10 cellular contexts compared by ENCODE assay signal in the genomic region with DNA sequence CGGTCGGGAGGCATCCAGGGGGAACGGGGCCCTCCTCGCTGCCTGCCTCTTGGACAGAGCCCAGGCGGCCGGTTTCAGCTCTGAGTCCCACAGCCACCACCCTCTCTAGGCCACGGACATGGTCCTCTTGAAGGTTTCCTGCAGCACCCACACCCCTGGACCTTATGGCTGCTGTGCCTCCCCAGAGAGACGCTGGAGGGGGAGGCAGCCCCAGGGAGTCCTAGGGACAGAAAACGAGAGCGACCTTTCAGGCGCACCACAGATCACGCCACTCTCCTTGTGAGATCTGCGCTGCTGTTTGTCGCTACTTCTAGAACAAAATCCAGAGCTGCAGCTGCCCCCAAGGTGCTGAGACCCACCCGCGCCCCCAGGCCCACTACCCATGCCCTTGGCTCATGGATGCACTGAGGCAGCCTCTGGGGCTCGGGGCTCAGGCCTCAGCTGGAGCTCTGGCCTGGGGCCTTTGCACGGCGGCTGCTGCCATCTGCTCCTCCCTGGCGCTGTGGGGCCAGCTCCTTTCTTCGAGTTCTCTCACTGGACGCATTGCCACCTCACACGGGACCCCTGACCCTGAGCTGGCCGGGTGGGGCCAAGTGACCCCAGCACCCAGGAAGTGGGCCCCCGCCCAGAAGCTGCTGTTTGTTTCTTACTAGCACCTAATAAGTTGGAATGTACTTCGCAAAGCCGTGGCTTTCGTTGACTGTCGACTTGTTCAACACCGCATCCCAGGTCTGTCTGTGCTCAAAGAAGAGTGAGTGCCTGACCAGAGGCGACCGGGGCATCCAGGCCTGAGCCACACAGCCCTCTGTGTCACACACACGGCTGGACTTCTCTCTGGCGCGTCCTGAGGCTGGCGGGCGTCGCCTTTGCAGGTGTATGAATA.
DNase-seq lines count a peak whose midpoint lies in the region; ATAC-seq, FAIRE-seq and TF ChIP-seq lines count a peak whose summit lies in the region.
"Had no signal": no experiment of that assay in that cellular context is flagged by ENCODE, and none has a peak within 500 bp of the region (broad histone marks: within the 10 kb centered on the region; RNA-seq: fewer than 3 reads in every experiment).

No MANE protein-coding gene starts in this region.

- CTCF ChIA-PET in activated CD8-positive, alpha-beta memory T cell treated with anti-CD3 and anti-CD28 coated beads, Interleukin-2, amount 10 ng/mL, durations not matched to agents 7 days and 5 days (lab: Charles Lee): no interaction called here
- CTCF ChIA-PET in RWPE1 (lab: Yijun Ruan, JAX): interaction anchor here (0.6 kb wide), 2 partner anchors 47 to 481 kb away, joined by 4 read pairs; no protein-coding TSS in a partner anchor

- no peak overlapping the region for H3K4me3 ChIP-seq in keratinocyte (ENCODE audit: control insufficient read depth in 2 of 3, extremely low read depth in 1 of 3, insufficient read depth in 2 of 3, low read depth in 1 of 3, low read length in 3 of 3)
- no peak overlapping the region for H3K4me3 ChIP-seq in stomach

- peak overlapping the region; percentile 51 for H3K9ac ChIP-seq in keratinocyte (ENCODE audit: control insufficient read depth, extremely low read depth, insufficient read depth, low read length)

- H4K20me1 ChIP-seq in keratinocyte (ENCODE audit: control insufficient read depth, extremely low read depth, insufficient read depth, low read length): no peaks in the 10 kb centered on the region

- dilution Hi-C loops in keratinocyte (cut with MboI; ENCODE audit: extremely low pct_ligation_motif_present, low sequenced_read_pairs): no loop called here

- H3K4me2 ChIP-seq in keratinocyte (ENCODE audit: control insufficient read depth, extremely low read depth, insufficient read depth, low read depth, low read length): peak overlapping the region; percentile 19

- TF ChIP-seq POLR2A in stomach (IDR thresholded peaks at IDR 0.05): no peak

- FAIRE-seq in keratinocyte (lab: Jason Lieb, UNC): no peak

- 84 to 87% (median 86%) methylated on average over 34 to 38 of the region's 38 CpGs for WGBS in stomach, 5 donors

- H3K27ac ChIP-seq in RWPE1 (peak overlapping the region; percentile 99), keratinocyte (ENCODE audit: control insufficient read depth, insufficient read depth, low read length) (peak overlapping the region; percentile 68), stomach (peak overlapping the region; percentile 82 to 90 (median 87))

- H3K27me3 ChIP-seq in keratinocyte (ENCODE audit: control insufficient read depth, extremely low read depth, insufficient read depth, low read length): no peaks in the 10 kb centered on the region
- no peaks in the 10 kb centered on the region for H3K27me3 ChIP-seq in stomach

- no peak overlapping the region for H3K27ac Mint-ChIP-seq in activated CD8-positive, alpha-beta memory T cell treated with anti-CD3 and anti-CD28 coated beads, Interleukin-2, amount 10 ng/mL, durations not matched to agents 7 days and 5 days
- no peak overlapping the region for H3K27ac Mint-ChIP-seq in T-helper 2 cell treated with Interferon-gamma antibody and Interleukin-4, amounts not matched to agents 5 μg/mL and 100 μg/mL, for 36 hours
- H3K27ac Mint-ChIP-seq: CD4-positive, alpha-beta T cell had no signal

- H3K36me3 ChIP-seq in keratinocyte (ENCODE audit: control insufficient read depth in 2 of 2, extremely low read depth in 1 of 2, insufficient read depth in 2 of 2, low read length in 2 of 2) (no peaks in the 10 kb centered on the region), stomach (no peaks in the 10 kb centered on the region)

- intact Hi-C loops in stomach (cut with DNase I; ENCODE audit: low total_unique reads): no loop called here

- peaks cover 5% of the 10 kb centered on the region for H3K9me3 Mint-ChIP-seq in activated CD8-positive, alpha-beta memory T cell treated with anti-CD3 and anti-CD28 coated beads, Interleukin-2, amount 10 ng/mL, durations not matched to agents 7 days and 5 days (ENCODE audit: low read depth)
- H3K9me3 Mint-ChIP-seq in T-helper 2 cell treated with Interferon-gamma antibody and Interleukin-4, amounts not matched to agents 5 μg/mL and 100 μg/mL, for 36 hours: no peaks in the 10 kb centered on the region
- H3K9me3 Mint-ChIP-seq: CD4-positive, alpha-beta T cell had no signal

- no peak overlapping the region for H2AFZ ChIP-seq in keratinocyte (ENCODE audit: control insufficient read depth, low read length)

- no peaks in the 10 kb centered on the region for H3K4me1 Mint-ChIP-seq in activated CD8-positive, alpha-beta memory T cell treated with anti-CD3 and anti-CD28 coated beads, Interleukin-2, amount 10 ng/mL, durations not matched to agents 7 days and 5 days
- no peaks in the 10 kb centered on the region for H3K4me1 Mint-ChIP-seq in T-helper 2 cell treated with Interferon-gamma antibody and Interleukin-4, amounts not matched to agents 5 μg/mL and 100 μg/mL, for 36 hours (ENCODE audit: low read depth)

- H3K9me3 ChIP-seq in keratinocyte (ENCODE audit: control insufficient read depth, low read depth, low read length): peaks cover 20% of the 10 kb centered on the region
- H3K9me3 ChIP-seq in stomach: no peaks in the 10 kb centered on the region

- TF ChIP-seq EP300 in stomach (IDR thresholded peaks at IDR 0.05): no peak

- peak; percentile 40 for DNase-seq in activated CD8-positive, alpha-beta memory T cell treated with anti-CD3 and anti-CD28 coated beads, Interleukin-2, amount 10 ng/mL, durations not matched to agents 7 days and 5 days
- no peak for DNase-seq in activated CD8-positive, alpha-beta memory T cell treated with anti-CD3 and anti-CD28 coated beads, Interleukin-2, amount 50 U/mL, for 4 hours
- DNase-seq in RWPE1 (ENCODE audit: low spot score) (no peak), keratinocyte (ENCODE audit: low read depth, low spot score) (no peak), stomach (peak; percentile 55), COLO829 (ENCODE audit: low spot score) (no peak)
- no peak for DNase-seq in T-helper 2 cell treated with Interferon-gamma antibody and Interleukin-4, amounts not matched to agents 5 μg/mL and 100 μg/mL, for 36 hours (ENCODE audit: low spot score)
- DNase-seq: CD4-positive, alpha-beta T cell; kidney glomerular epithelial cell had no signal

- ATAC-seq in activated CD8-positive, alpha-beta memory T cell treated with anti-CD3 and anti-CD28 coated beads, Interleukin-2, amount 10 ng/mL, durations not matched to agents 7 days and 5 days: peak; percentile 80
- ATAC-seq in HG03565 (IDR thresholded peaks at IDR 0.05; ENCODE audit: unreplicated experiment): no peak

- TF ChIP-seq CTCF in RWPE1 (conservative IDR thresholded peaks at IDR 0.05; ENCODE audit: low read depth) (no peak), keratinocyte (optimal IDR thresholded peaks at IDR 0.05 in 1 of 3, IDR thresholded peaks at IDR 0.05 in 1 of 3, conservative IDR thresholded peaks at IDR 0.05 in 1 of 3; ENCODE audit: extremely low read depth in 1 of 3, insufficient read depth in 2 of 3, low read length in 3 of 3) (no peak), stomach (IDR thresholded peaks at IDR 0.05) (no peak)

- H3K4me3 Mint-ChIP-seq in activated CD8-positive, alpha-beta memory T cell treated with anti-CD3 and anti-CD28 coated beads, Interleukin-2, amount 10 ng/mL, durations not matched to agents 7 days and 5 days: no peak overlapping the region
- H3K4me3 Mint-ChIP-seq in T-helper 2 cell treated with Interferon-gamma antibody and Interleukin-4, amounts not matched to agents 5 μg/mL and 100 μg/mL, for 36 hours: no peak overlapping the region
- H3K4me3 Mint-ChIP-seq: CD4-positive, alpha-beta T cell had no signal

- POLR2A ChIA-PET in RWPE1 (lab: Yijun Ruan, JAX; ENCODE audit: low non-redundant PET): no interaction called here

- peaks cover 3% of the 10 kb centered on the region for H3K27me3 Mint-ChIP-seq in activated CD8-positive, alpha-beta memory T cell treated with anti-CD3 and anti-CD28 coated beads, Interleukin-2, amount 10 ng/mL, durations not matched to agents 7 days and 5 days
- H3K27me3 Mint-ChIP-seq in T-helper 2 cell treated with Interferon-gamma antibody and Interleukin-4, amounts not matched to agents 5 μg/mL and 100 μg/mL, for 36 hours (ENCODE audit: low read depth): peaks cover 2% of the 10 kb centered on the region
- H3K27me3 Mint-ChIP-seq: CD4-positive, alpha-beta T cell had no signal

- H3K36me3 Mint-ChIP-seq in activated CD8-positive, alpha-beta memory T cell treated with anti-CD3 and anti-CD28 coated beads, Interleukin-2, amount 10 ng/mL, durations not matched to agents 7 days and 5 days: no peaks in the 10 kb centered on the region
- no peaks in the 10 kb centered on the region for H3K36me3 Mint-ChIP-seq in T-helper 2 cell treated with Interferon-gamma antibody and Interleukin-4, amounts not matched to agents 5 μg/mL and 100 μg/mL, for 36 hours (ENCODE audit: low read depth)

- H3K4me1 ChIP-seq in keratinocyte (ENCODE audit: control insufficient read depth, extremely low read depth, insufficient read depth, low read length): peaks cover 28% of the 10 kb centered on the region
- H3K4me1 ChIP-seq in stomach: peaks cover 16 to 33% (median 21%) of the 10 kb centered on the region in 4 donors

- H3K79me2 ChIP-seq in keratinocyte (ENCODE audit: control insufficient read depth, insufficient read depth, low read length): no peaks in the 10 kb centered on the region

- H3K9me1 ChIP-seq in keratinocyte (ENCODE audit: control insufficient read depth, extremely low read depth, insufficient read depth, low read length): no peaks in the 10 kb centered on the region

Comparison
In these comparisons a context has a peak if more than half of its experiments do, and no peak if none do; other contexts are left out.
1. DNase-seq: peak in activated CD8-positive, alpha-beta memory T cell treated with anti-CD3 and anti-CD28 coated beads, Interleukin-2, amount 10 ng/mL, durations not matched to agents 7 days and 5 days (single experiment) and stomach (single experiment); none in activated CD8-positive, alpha-beta memory T cell treated with anti-CD3 and anti-CD28 coated beads, Interleukin-2, amount 50 U/mL, for 4 hours (single experiment), RWPE1 (single experiment), keratinocyte (single experiment), T-helper 2 cell treated with Interferon-gamma antibody and Interleukin-4, amounts not matched to agents 5 μg/mL and 100 μg/mL, for 36 hours (single experiment) and COLO829 (single experiment).
2. Peak in every context shown above with its lines, with median percentiles within 50 percentile points of each other: H3K27ac ChIP-seq.